Comparison of ENCODE assay signal across 16 cellular contexts in genomic region chr15:52085289-52085688, GRCh38. TPM values are rescaled to one million over a fixed set of nuclear protein-coding genes. Genes with fewer than 3 reads are reported as not detected.
A peak's percentile ranks its signal among the peaks of the same experiment; 100 is the strongest.
DNase-seq lines count a peak whose midpoint lies in the region; ATAC-seq, FAIRE-seq and TF ChIP-seq lines count a peak whose summit lies in the region.
"Had no signal": no experiment of that assay in that cellular context is flagged by ENCODE, and none has a peak within 500 bp of the region (broad histone marks: within the 10 kb centered on the region; RNA-seq: fewer than 3 reads in every experiment).

No MANE protein-coding gene starts in this region.

- no peak for FAIRE-seq in endothelial cell of umbilical vein (lab: Jason Lieb, UNC)
- FAIRE-seq: D721Med, H54 had no signal

- POLR2A ChIA-PET in MCF 10A (lab: Yijun Ruan, JAX) (interaction anchor here (0.8 to 20.7 kb wide), 9 partner anchors 7 to 63 kb away, joined by 3 to 546 read pairs (median 3); partner anchors contain the start of gene MAPK6), endothelial cell of umbilical vein (lab: Charles Lee) (interaction anchor here (0.5 kb wide), 1 partner anchor 15 kb away, joined by 5 read pairs; no protein-coding TSS in a partner anchor)

- CTCF ChIA-PET in MCF 10A (lab: Yijun Ruan, JAX), result interaction anchor here (0.6 to 0.7 kb wide), 3 partner anchors 8 to 136 kb away, joined by 3 to 4 read pairs (median 3); no protein-coding TSS in a partner anchor
- CTCF ChIA-PET in endothelial cell of umbilical vein (lab: Charles Lee), result no interaction called here

- TF ChIP-seq CTCF in MCF 10A (IDR thresholded peaks at IDR 0.05; ENCODE audit: unreplicated experiment) (no peak), breast epithelium (IDR thresholded peaks at IDR 0.05) (no peak), endothelial cell of umbilical vein (IDR thresholded peaks at IDR 0.05; ENCODE audit: extremely low read depth in 1 of 2, insufficient read depth in 1 of 2, low read depth in 1 of 2, low read length in 2 of 2) (no peak)

- H3K4me3 Mint-ChIP-seq in MCF 10A (ENCODE audit: unreplicated experiment), result no peak overlapping the region
- no peak overlapping the region for H3K4me3 Mint-ChIP-seq in immature natural killer cell
- H3K4me3 Mint-ChIP-seq: B cell; CD4-positive, alpha-beta memory T cell; T-helper 1 cell treated with Interleukin-12 subunit alpha and Interleukin-12 subunit beta and Interleukin-4 antibody, amounts not matched to agents 30 μg/mL and 1 μg/mL, for 36 hours had no signal

- no peaks in the 10 kb centered on the region for H3K9me1 ChIP-seq in endothelial cell of umbilical vein (replicated peaks; ENCODE audit: control insufficient read depth, extremely low read depth, insufficient read depth, low read length)

- H3K9me3 Mint-ChIP-seq in MCF 10A (ENCODE audit: unreplicated experiment) (peaks cover 9% of the 10 kb centered on the region), immature natural killer cell (peaks cover 4 to 10% (median 8%) of the 10 kb centered on the region in 6 donors)

- BruUV-seq in MCF 10A (replicated peaks; lab: Mats Ljungman, UMichigan) (no TSS peak), endothelial cell of umbilical vein (replicated peaks; lab: Mats Ljungman, UMichigan) (no TSS peak)

- TF ChIP-seq POLR2A in breast epithelium (IDR thresholded peaks at IDR 0.05) (no peak), endothelial cell of umbilical vein (IDR thresholded peaks at IDR 0.05; ENCODE audit: low read depth, low read length) (no peak)

- DNase-seq in MCF 10A (ENCODE audit: unreplicated experiment) (peak; percentile 33), breast epithelium (ENCODE audit: low spot score in 2 of 2) (no peak), NCI-H69 (lab: John Stamatoyannopoulos, UW) (peak; percentile 65), endothelial cell of umbilical vein (ENCODE audit: low read depth, low spot score) (peak; percentile 27), immature natural killer cell (no peak)
- DNase-seq: CD4-positive, alpha-beta memory T cell; Karpas-422; NCI-H1436; NCI-H510A; NK-92 treated with Interleukin-12 subunit alpha and Interleukin-12 subunit beta, amount 100 ng/mL, for 24 hours had no signal

- H4K20me1 ChIP-seq in endothelial cell of umbilical vein (replicated peaks; ENCODE audit: control insufficient read depth, extremely low read depth, insufficient read depth, low read length), result no peaks in the 10 kb centered on the region

- H2AFZ ChIP-seq in endothelial cell of umbilical vein (ENCODE audit: low read depth, low read length), result no peak overlapping the region

- no peaks in the 10 kb centered on the region for H3K27me3 Mint-ChIP-seq in MCF 10A (ENCODE audit: insufficient read depth, unreplicated experiment)
- H3K27me3 Mint-ChIP-seq in immature natural killer cell (ENCODE audit: low read depth in 3 of 3), result peaks cover 6 to 17% (median 13%) of the 10 kb centered on the region in 3 donors

- H3K79me2 ChIP-seq in endothelial cell of umbilical vein (ENCODE audit: control insufficient read depth, insufficient read depth, low read length), result no peaks in the 10 kb centered on the region

- dilution Hi-C loops in endothelial cell of umbilical vein (cut with MboI; ENCODE audit: extremely low pct_ligation_motif_present, low sequenced_read_pairs), result no loop called here

- H3K27ac Mint-ChIP-seq in MCF 10A (ENCODE audit: low read depth, unreplicated experiment), result no peak overlapping the region
- H3K27ac Mint-ChIP-seq in immature natural killer cell, result no peak overlapping the region
- H3K27ac Mint-ChIP-seq: B cell; CD4-positive, alpha-beta memory T cell; T-helper 1 cell treated with Interleukin-12 subunit alpha and Interleukin-12 subunit beta and Interleukin-4 antibody, amounts not matched to agents 30 μg/mL and 1 μg/mL, for 36 hours had no signal

- H3K4me1 Mint-ChIP-seq in MCF 10A (ENCODE audit: insufficient read depth, unreplicated experiment) (peaks cover 12% of the 10 kb centered on the region), immature natural killer cell (peaks cover 19 to 26% of the 10 kb centered on the region in 2 donors)

- H3K36me3 ChIP-seq in breast epithelium (no peaks in the 10 kb centered on the region), endothelial cell of umbilical vein (ENCODE audit: control insufficient read depth in 2 of 2, extremely low read depth in 1 of 2, insufficient read depth in 2 of 2, low read length in 2 of 2) (no peaks in the 10 kb centered on the region)

- H3K27ac ChIP-seq in breast epithelium, result no peak overlapping the region
- no peak overlapping the region for H3K27ac ChIP-seq in endothelial cell of umbilical vein (ENCODE audit: insufficient read depth, low read depth, low read length)

- no peak overlapping the region for H3K4me2 ChIP-seq in endothelial cell of umbilical vein (ENCODE audit: insufficient read depth, low read length)

- no peak overlapping the region for H3K9ac ChIP-seq in endothelial cell of umbilical vein (replicated peaks; ENCODE audit: extremely low read depth, insufficient read depth, low read length)

- intact Hi-C loops in MCF 10A (cut with micrococcal nuclease) (no loop called here), breast epithelium (cut with DNase I; ENCODE audit: low total_unique reads) (no loop called here), endothelial cell of umbilical vein (cut with micrococcal nuclease) (no loop called here)

- H3K27me3 ChIP-seq in breast epithelium (no peaks in the 10 kb centered on the region), endothelial cell of umbilical vein (ENCODE audit: control insufficient read depth in 2 of 2, insufficient read depth in 2 of 2, low read length in 2 of 2) (no peaks in the 10 kb centered on the region)

- H3K36me3 Mint-ChIP-seq in MCF 10A (ENCODE audit: insufficient read depth, unreplicated experiment) (no peaks in the 10 kb centered on the region), immature natural killer cell (peaks cover 2 to 7% (median 2%) of the 10 kb centered on the region in 3 donors)

- H3K4me1 ChIP-seq in breast epithelium, result no peaks in the 10 kb centered on the region
- peaks cover 4% of the 10 kb centered on the region for H3K4me1 ChIP-seq in endothelial cell of umbilical vein (ENCODE audit: control insufficient read depth, extremely low read depth, insufficient read depth, low read length)

- ATAC-seq in GM19463 (IDR thresholded peaks at IDR 0.05; ENCODE audit: unreplicated experiment) (no peak), GM18907 (IDR thresholded peaks at IDR 0.05; ENCODE audit: unreplicated experiment) (no peak)

- H3K9me3 ChIP-seq in breast epithelium, result peaks cover 0 to 12% of the 10 kb centered on the region in 2 donors
- H3K9me3 ChIP-seq in endothelial cell of umbilical vein (replicated peaks; ENCODE audit: control insufficient read depth, insufficient read depth, low read length), result peaks cover 3% of the 10 kb centered on the region

- H3K4me3 ChIP-seq in breast epithelium (no peak overlapping the region), endothelial cell of umbilical vein (replicated peaks in 1 of 3; ENCODE audit: insufficient read depth in 1 of 3, low read depth in 1 of 3, low read length in 3 of 3) (no peak overlapping the region)

TF ChIP-seq in endothelial cell of umbilical vein, 7 proteins besides CTCF, POLR2A, EP300 and RAD21:
- TF ChIP-seq EZH2 (IDR thresholded peaks at IDR 0.05; ENCODE audit: borderline replicate concordance, low read depth, low read length, severe bottlenecking) (no peak), GATA2 (IDR thresholded peaks at IDR 0.05; ENCODE audit: insufficient read depth, insufficient read length, low read depth, low read length) (no peak), FOS (IDR thresholded peaks at IDR 0.05; ENCODE audit: borderline replicate concordance, insufficient read depth, low read length) (no peak), JUN (IDR thresholded peaks at IDR 0.05; ENCODE audit: borderline replicate concordance, insufficient read depth, insufficient read length, low read depth) (no peak), MAX (IDR thresholded peaks at IDR 0.05; ENCODE audit: insufficient read depth, insufficient read length) (no peak), POLR2AphosphoS5 (IDR thresholded peaks at IDR 0.05; ENCODE audit: insufficient read depth, low read depth, low read length) (no peak), MYC (IDR thresholded peaks at IDR 0.05; ENCODE audit: low read depth, low read length) (no peak)

RNA-seq across cellular contexts. Expression of gene BCL2L10, which starts 27.3 kb away (rescaled TPM):
- 0.42 TPM in 1 of 2 replicates, not detected in the other for total RNA-seq in MCF 10A (2022)
- total RNA-seq in breast epithelium, result 1 to 10 TPM in 1 of 3 donors, under 1 TPM in 2; 0.59 to 2.3 (median 0.64) TPM
- 0.44 TPM in 1 of 2 replicates, not detected in the other for total RNA-seq in endothelial cell of umbilical vein
- 1.8 and 1.9 TPM in 2 replicates for polyA plus RNA-seq in endothelial cell of umbilical vein
- 1.2 and 1.4 TPM in 2 replicates for polyA plus RNA-seq in endothelial cell of umbilical vein (2011; cell fraction: cytosol; rRNA removed)
- 0.86 and 0.88 TPM in 2 replicates for polyA plus RNA-seq in endothelial cell of umbilical vein (2011; cell fraction: nucleus; rRNA removed)
- 0.76 and 3.0 TPM in 2 replicates for polyA plus RNA-seq in endothelial cell of umbilical vein (2012)
- 0.73 TPM in 1 of 2 replicates, not detected in the other for polyA minus RNA-seq in endothelial cell of umbilical vein
- polyA minus RNA-seq in endothelial cell of umbilical vein (2011; cell fraction: cytosol; rRNA and poly(A)+ RNA removed), result not detected
- 0.58 TPM in 1 of 2 replicates, not detected in the other for polyA minus RNA-seq in endothelial cell of umbilical vein (2011; cell fraction: nucleus; rRNA and poly(A)+ RNA removed)
- polyA plus RNA-seq in immature natural killer cell, result not detected
- polyA plus RNA-seq: CD4-positive, alpha-beta memory T cell had no signal

Comparison
In these comparisons a context has a peak if more than half of its experiments do, and no peak if none do; other contexts are left out.
1. DNase-seq: peak in MCF 10A (single experiment), NCI-H69 (single experiment) and endothelial cell of umbilical vein (single experiment); none in breast epithelium (0 of 2) and immature natural killer cell (0 of 3).